ENCODE assay signal across 6 cellular contexts in genomic region chr17:537133-537532, GRCh38.
"Had no signal": no experiment of that assay in that cellular context is flagged by ENCODE, and none has a peak within 500 bp of the region (broad histone marks: within the 10 kb centered on the region; RNA-seq: fewer than 3 reads in every experiment).

No MANE protein-coding gene starts in this region.

- H3K4me1 ChIP-seq: ascending aorta had no signal

- H3K27ac ChIP-seq: ascending aorta, ovary had no signal

- H3K4me3 ChIP-seq: ascending aorta, dorsolateral prefrontal cortex, ovary had no signal

- H3K36me3 ChIP-seq: ovary had no signal

- H3K9me3 ChIP-seq: ascending aorta, ovary had no signal

- H3K27me3 ChIP-seq: ascending aorta, dorsolateral prefrontal cortex, ovary had no signal

- H3K4me3 Mint-ChIP-seq: activated naive CD4-positive, alpha-beta T cell treated with anti-CD3 and anti-CD28 coated beads for 36 hours had no signal

- DNase-seq: activated CD4-positive, CD25-positive, alpha-beta regulatory T cell treated with anti-CD3 and anti-CD28 coated beads, Interleukin-2, amount 50 U/mL, for 72 hours; activated naive CD4-positive, alpha-beta T cell treated with anti-CD3 and anti-CD28 coated beads for 36 hours; hippocampal formation; ovary had no signal

- H3K27ac Mint-ChIP-seq: activated naive CD4-positive, alpha-beta T cell treated with anti-CD3 and anti-CD28 coated beads for 36 hours had no signal

- H3K9me3 Mint-ChIP-seq: activated naive CD4-positive, alpha-beta T cell treated with anti-CD3 and anti-CD28 coated beads for 36 hours had no signal
